In the genomic region with DNA sequence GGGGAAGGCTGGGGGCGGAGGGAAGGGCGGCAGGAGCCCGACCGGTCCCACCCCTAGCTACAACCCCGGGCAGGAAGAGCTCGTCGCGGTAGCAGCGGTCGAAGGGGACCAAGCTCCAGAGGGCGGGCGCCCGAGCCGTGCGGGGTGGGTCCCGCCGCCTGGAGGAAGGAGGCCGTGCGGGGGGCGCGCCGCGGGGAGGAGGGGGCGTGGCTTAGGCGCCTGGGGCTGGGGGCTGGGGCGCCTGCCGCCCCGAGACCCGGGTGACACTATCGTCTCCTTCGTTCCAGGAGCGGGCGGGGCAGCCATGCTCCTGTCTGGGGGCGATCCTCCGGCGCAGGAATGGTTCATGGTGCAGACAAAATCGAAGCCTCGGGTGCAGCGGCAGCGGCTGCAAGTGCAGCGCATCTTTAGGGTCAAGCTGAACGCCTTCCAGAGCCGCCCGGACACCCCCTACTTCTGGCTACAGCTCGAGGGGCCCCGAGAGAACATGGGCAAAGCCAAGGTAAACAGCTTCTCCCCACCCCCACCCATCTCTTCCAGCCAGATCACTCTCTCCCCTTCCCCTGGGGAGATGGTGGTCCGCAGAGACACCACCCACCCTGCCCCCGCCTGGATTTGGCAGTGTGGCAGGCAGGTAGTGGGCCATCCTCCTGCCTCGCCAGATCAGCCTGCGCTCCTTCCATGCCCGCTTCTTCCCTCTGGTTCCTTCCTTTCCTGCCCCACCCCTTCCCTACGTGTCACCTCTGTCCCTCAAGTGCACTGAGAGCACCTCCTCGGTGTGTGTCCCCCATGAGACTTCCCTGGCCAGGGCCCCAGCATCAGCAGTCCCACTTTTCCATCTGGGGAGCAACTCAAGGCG, we compare ENCODE assay signal across 9 cellular contexts. TPM values are rescaled to one million over a fixed set of nuclear protein-coding genes. Genes with fewer than 3 reads are reported as not detected.
DNase-seq lines count a peak whose midpoint lies in the region; TF ChIP-seq lines count a peak whose summit lies in the region.
"Had no signal": no experiment of that assay in that cellular context is flagged by ENCODE, and none has a peak within 500 bp of the region (broad histone marks: within the 10 kb centered on the region; RNA-seq: fewer than 3 reads in every experiment).

NYNRIN (plus strand) TSS at position 61 of the 859 bp plus-strand sequence; CDS start at position 305, 244 bp downstream.

- peak within 1 kb of the TSS; percentile 67 to 81 (median 71) for H3K4me3 Mint-ChIP-seq in CD4-positive, alpha-beta memory T cell
- peak within 1 kb of the TSS; percentile 92 to 99 (median 97) for H3K4me3 Mint-ChIP-seq in nephron

- no peak within 1 kb of the TSS for H3K27ac ChIP-seq in CD4-positive, alpha-beta memory T cell (ENCODE audit: low read depth, low read length)
- H3K27ac ChIP-seq in uterus = peak within 1 kb of the TSS; percentile 87 to 91
- H3K27ac ChIP-seq: HL-60 had no signal

- H3K4me1 ChIP-seq in CD4-positive, alpha-beta memory T cell (ENCODE audit: insufficient read depth, low read length) = peaks cover 9% of the 10 kb centered on the region
- H3K4me1 ChIP-seq in uterus = peaks cover 0 to 7% of the 10 kb centered on the region in 2 donors

- H3K27me3 ChIP-seq in CD4-positive, alpha-beta memory T cell (ENCODE audit: insufficient read depth, low read length) = no peaks in the 10 kb centered on the region
- H3K27me3 ChIP-seq in uterus = no peaks in the 10 kb centered on the region

- TF ChIP-seq CTCF in fibroblast of the aortic adventitia (IDR thresholded peaks at IDR 0.05; ENCODE audit: insufficient read depth, low read length) (no peak), nephron (IDR thresholded peaks at IDR 0.05; ENCODE audit: unreplicated experiment in 3 of 3) (no peak), uterus (IDR thresholded peaks at IDR 0.05) (no peak)

- POLR2A ChIA-PET in CD4-positive, alpha-beta memory T cell (lab: Charles Lee; ENCODE audit: partially characterized antibody) = interaction anchor here (0.7 to 1.4 kb wide), 2 partner anchors 31 to 43 kb away, joined by 3 to 5 read pairs; partner anchors contain the start of genes CBLN3 and KHNYN

- no peaks in the 10 kb centered on the region for H3K9me3 Mint-ChIP-seq in CD4-positive, alpha-beta memory T cell
- peaks cover 3% of the 10 kb centered on the region for H3K9me3 Mint-ChIP-seq in nephron

- H3K27me3 Mint-ChIP-seq in CD4-positive, alpha-beta memory T cell = peaks cover 4 to 5% of the 10 kb centered on the region in 2 donors
- no peaks in the 10 kb centered on the region for H3K27me3 Mint-ChIP-seq in nephron (ENCODE audit: low read depth)

- no peaks in the 10 kb centered on the region for H3K36me3 ChIP-seq in CD4-positive, alpha-beta memory T cell (ENCODE audit: insufficient read depth, low read length)
- H3K36me3 ChIP-seq in uterus = no peaks in the 10 kb centered on the region

- peak in 4 of 5 donors; percentile 21 to 32 (median 22) for DNase-seq in CD4-positive, alpha-beta memory T cell
- DNase-seq in NCI-H1105 treated with DMSO at 0.1 percent for 48 hours (lab: John Stamatoyannopoulos, UW) (peak; percentile 35), fibroblast of the aortic adventitia (ENCODE audit: low read depth) (peak; percentile 37), uterus (peak; percentile 62 to 67), OCI-M2 (lab: John Stamatoyannopoulos, UW; ENCODE audit: unreplicated experiment) (no peak), epidermal melanocyte (ENCODE audit: insufficient read length, low spot score) (no peak)
- DNase-seq in activated effector memory CD4-positive, alpha-beta T cell treated with anti-CD3 and anti-CD28 coated beads, Interleukin-2, amount 50 U/mL, for 16 hours = peak; percentile 71

- peak in 1 of 2 donors; percentile 28 for TF ChIP-seq POLR2A in uterus (IDR thresholded peaks at IDR 0.05)

- intact Hi-C loops in CD4-positive, alpha-beta memory T cell (cut with micrococcal nuclease) = no loop called here
- intact Hi-C loops in uterus (cut with DNase I; ENCODE audit: low total_unique reads) = no loop called here

- H3K4me1 Mint-ChIP-seq in CD4-positive, alpha-beta memory T cell = peaks cover 4 to 13% (median 6%) of the 10 kb centered on the region in 4 donors
- H3K4me1 Mint-ChIP-seq in nephron = peaks cover 74% of the 10 kb centered on the region

- CTCF ChIA-PET in CD4-positive, alpha-beta memory T cell (lab: Charles Lee; ENCODE audit: partially characterized antibody) = interaction anchor here (1.5 kb wide), 1 partner anchor 66 kb away, joined by 7 read pairs; no protein-coding TSS in a partner anchor

- H3K36me3 Mint-ChIP-seq in CD4-positive, alpha-beta memory T cell = no peaks in the 10 kb centered on the region
- peaks cover 18% of the 10 kb centered on the region for H3K36me3 Mint-ChIP-seq in nephron (ENCODE audit: low read depth)

- peak within 1 kb of the TSS in 1 of 2 donors; percentile 24 for H3K4me3 ChIP-seq in CD4-positive, alpha-beta memory T cell (ENCODE audit: low read length in 2 of 2)
- H3K4me3 ChIP-seq in fibroblast of the aortic adventitia (ENCODE audit: low read depth, low read length) (peak within 1 kb of the TSS; percentile 74), uterus (peak within 1 kb of the TSS; percentile 57 to 66)

- H3K9me3 ChIP-seq in CD4-positive, alpha-beta memory T cell (ENCODE audit: control insufficient read depth in 1 of 2, low read length in 2 of 2) = no peaks in the 10 kb centered on the region
- H3K9me3 ChIP-seq in uterus = no peaks in the 10 kb centered on the region

- H3K27ac Mint-ChIP-seq in CD4-positive, alpha-beta memory T cell = peak within 1 kb of the TSS in 2 of 7 donors; percentile 46 to 47
- peak within 1 kb of the TSS; percentile 75 to 98 (median 98) for H3K27ac Mint-ChIP-seq in nephron

RNA-seq across cellular contexts. Expression of gene NYNRIN, which starts in this region (rescaled TPM):
- under 1 TPM in 1 of 2 experiments, not detected in 1; 0.32 TPM for total RNA-seq in CD4-positive, alpha-beta memory T cell
- under 1 TPM in 1 of 2 donors, not detected in 1; 0.02 TPM for polyA plus RNA-seq in CD4-positive, alpha-beta memory T cell
- total RNA-seq in fibroblast of the aortic adventitia (ENCODE audit: low replicate concordance) (14.1 and 45.1 TPM in 2 replicates), uterus (10 to 100 TPM in 3 of 4 donors, 1 to 10 TPM in 1; 4.9 to 51.1 (median 27.3) TPM)

Comparison
In these comparisons a context has a peak if more than half of its experiments do, and no peak if none do; other contexts are left out.
1. RNA of gene NYNRIN (total RNA-seq): 4.9 to 51.1 TPM in uterus and 14.1 to 45.1 TPM in fibroblast of the aortic adventitia; 0.32 TPM in CD4-positive, alpha-beta memory T cell; every median in the first group is over 4 times any median in the second.
2. Peak in DNase-seq in CD4-positive, alpha-beta memory T cell; RNA of the gene not detected or under 1 TPM.
3. DNase-seq: peak in NCI-H1105 treated with DMSO at 0.1 percent for 48 hours (single experiment), activated effector memory CD4-positive, alpha-beta T cell treated with anti-CD3 and anti-CD28 coated beads, Interleukin-2, amount 50 U/mL, for 16 hours (single experiment), fibroblast of the aortic adventitia (single experiment) and uterus (2 of 2); none in OCI-M2 (single experiment) and epidermal melanocyte (single experiment).